Comparison of ENCODE assay signal across 1 cellular context in genomic region chr6:107956586-107957164, GRCh38.
TF ChIP-seq lines count a peak whose summit lies in the region.

No MANE protein-coding gene starts in this region.

TF ChIP-seq in IMR-90, 13 proteins besides CTCF, POLR2A, EP300 and RAD21 (continued from another document):
- TF ChIP-seq MXI1 (IDR thresholded peaks at IDR 0.05; ENCODE audit: borderline replicate concordance, low read depth, low read length) (no peak), CHD1 (IDR thresholded peaks at IDR 0.05; ENCODE audit: low read depth, low read length) (peak; percentile 82; the same call in 1 of the 2 replicates), MAFK (IDR thresholded peaks at IDR 0.05; ENCODE audit: low read depth, low read length) (no peak), CEBPB (IDR thresholded peaks at IDR 0.05; ENCODE audit: low read depth, low read length) (peak; percentile 94)
